ENCODE assay signal across 34 cellular contexts in genomic region chr12:92778525-92778924, GRCh38.
"Had no signal": no experiment of that assay in that cellular context is flagged by ENCODE, and none has a peak within 500 bp of the region (broad histone marks: within the 10 kb centered on the region; RNA-seq: fewer than 3 reads in every experiment).

No MANE protein-coding gene starts in this region.

- H3K27ac ChIP-seq: adrenal gland, body of pancreas, cardiac muscle cell, coronary artery, hepatocyte, sigmoid colon, suprapubic skin, tibial artery, WERI-Rb-1 had no signal

- DNase-seq: activated CD4-positive, alpha-beta memory T cell treated with anti-CD3 and anti-CD28 coated beads for 36 hours; activated CD4-positive, alpha-beta T cell treated with anti-CD3 and anti-CD28 coated beads, Interleukin-2, amount 10 ng/mL, durations not matched to agents 24 days and 14 days; activated CD8-positive, alpha-beta memory T cell treated with anti-CD3 and anti-CD28 coated beads, Interleukin-2, amount 50 U/mL, for 4 hours; activated effector memory CD4-positive, alpha-beta T cell treated with anti-CD3 and anti-CD28 coated beads, Interleukin-2, amount 50 U/mL, for 16 hours; activated naive CD4-positive, alpha-beta T cell treated with anti-CD3 and anti-CD28 coated beads for 36 hours; activated naive CD8-positive, alpha-beta T cell treated with anti-CD3 and anti-CD28 coated beads for 36 hours; activated T-cell treated with anti-CD3 and anti-CD28 coated beads, Interleukin-2, amount 50 U/mL, for 1 hour; adrenal gland; aorta; body of pancreas; glutamatergic neuron; mammary epithelial cell; retina; sigmoid colon; small intestine; stimulated activated CD4-positive, alpha-beta T cell treated with anti-CD3 and anti-CD28 coated beads, Interleukin-1b, Interleukin-23, amount 100 ng/mL, for 48 hours; stimulated activated CD4-positive, alpha-beta T cell treated with anti-CD3 and anti-CD28 coated beads, Interleukin-4, amount 100 ng/mL, for 4 hours; stimulated activated CD8-positive, alpha-beta memory T cell treated with anti-CD3 and anti-CD28 coated beads, Interleukin-4, amount 100 ng/mL, for 48 hours; stimulated activated naive CD8-positive, alpha-beta T cell treated with anti-CD3 and anti-CD28 coated beads, Interleukin-15, amount 100 ng/mL, for 72 hours; SW 1271; T-helper 9 cell; tibial artery; upper lobe of right lung; WERI-Rb-1 had no signal

- H3K4me3 ChIP-seq: body of pancreas, cardiac muscle cell, coronary artery, hepatocyte, sigmoid colon, suprapubic skin, tibial artery, upper lobe of right lung had no signal

- H3K4me1 ChIP-seq: adrenal gland, body of pancreas, sigmoid colon, suprapubic skin, tibial artery had no signal

- H3K27me3 ChIP-seq: adrenal gland, body of pancreas, cardiac muscle cell, hepatocyte, sigmoid colon, suprapubic skin, tibial artery, upper lobe of right lung had no signal

- H3K9me3 ChIP-seq: body of pancreas, sigmoid colon, suprapubic skin, tibial artery, upper lobe of right lung had no signal

- FAIRE-seq: frontal cortex, keratinocyte, TTC549 had no signal

- ATAC-seq: activated CD4-positive, CD25-positive, alpha-beta regulatory T cell treated with anti-CD3 and anti-CD28 coated beads, Interleukin-2, amount 50 U/mL, for 24 hours; body of pancreas; esophagus mucosa; stimulated activated memory B cell treated with anti-CD40 and anti-IgM and Interleukin-4, amounts not matched to agents 10 μg/mL and 1 μg/mL and 100 μg/mL, for 72 hours; stimulated activated naive CD8-positive, alpha-beta T cell treated with anti-CD3 and anti-CD28 coated beads, Interleukin-15, amount 100 ng/mL, for 72 hours; upper lobe of right lung had no signal
